ENCODE assay signal across 11 cellular contexts in genomic region chr10:60351191-60351853, GRCh38. TPM values are rescaled to one million over a fixed set of nuclear protein-coding genes. Genes with fewer than 3 reads are reported as not detected.
A peak's percentile ranks its signal among the peaks of the same experiment; 100 is the strongest.
DNase-seq lines count a peak whose midpoint lies in the region; ATAC-seq, FAIRE-seq and TF ChIP-seq lines count a peak whose summit lies in the region.
"Had no signal": no experiment of that assay in that cellular context is flagged by ENCODE, and none has a peak within 500 bp of the region (broad histone marks: within the 10 kb centered on the region; RNA-seq: fewer than 3 reads in every experiment).

No MANE protein-coding gene starts in this region.

- peak; percentile 56 for ATAC-seq in GM21381 (IDR thresholded peaks at IDR 0.05; ENCODE audit: unreplicated experiment)
- peak; percentile 60 for ATAC-seq in HG03175 (IDR thresholded peaks at IDR 0.05; ENCODE audit: unreplicated experiment)
- ATAC-seq in CD4-positive, alpha-beta T cell (ENCODE audit: poor library complexity) = no peak

- CTCF ChIA-PET in CD4-positive, alpha-beta T cell (lab: Charles Lee) = no interaction called here

- H3K27ac ChIP-seq in small intestine (ENCODE audit: low read depth in 1 of 2, low read length in 1 of 2) = no peak overlapping the region
- H3K27ac ChIP-seq in CD4-positive, alpha-beta T cell (ENCODE audit: low read depth, low read length) = no peak overlapping the region
- H3K27ac ChIP-seq: BLaER1 treated with 17β-estradiol and CSF1 and Interleukin-3, amounts not matched to agents 10 nM and 100 nM; parathyroid adenoma had no signal

- peaks cover 31% of the 10 kb centered on the region for H3K4me1 Mint-ChIP-seq in CD4-positive, alpha-beta T cell (ENCODE audit: low read depth)
- H3K4me1 Mint-ChIP-seq: activated CD4-positive, alpha-beta memory T cell treated with anti-CD3 and anti-CD28 coated beads, Interleukin-2, amount 10 ng/mL, durations not matched to agents 7 days and 5 days had no signal

- POLR2A ChIA-PET in CD4-positive, alpha-beta T cell (lab: Charles Lee) = no interaction called here

- no peaks in the 10 kb centered on the region for H3K36me3 Mint-ChIP-seq in CD4-positive, alpha-beta T cell (ENCODE audit: low read depth)

- H3K4me3 ChIP-seq in GM12865 (ENCODE audit: low read depth, low read length) (no peak overlapping the region), small intestine (ENCODE audit: low read depth in 1 of 2, low read length in 2 of 2) (no peak overlapping the region)
- H3K4me3 ChIP-seq: BLaER1 treated with 17β-estradiol and CSF1 and Interleukin-3, amounts not matched to agents 10 nM and 100 nM had no signal

- no peaks in the 10 kb centered on the region for H3K36me3 ChIP-seq in small intestine (ENCODE audit: control insufficient read depth in 2 of 2, insufficient read depth in 2 of 2, low read length in 2 of 2)
- H3K36me3 ChIP-seq: BLaER1 treated with 17β-estradiol and CSF1 and Interleukin-3, amounts not matched to agents 10 nM and 100 nM had no signal

- H3K9me3 ChIP-seq in small intestine (ENCODE audit: control insufficient read depth, low read depth) = no peaks in the 10 kb centered on the region
- no peaks in the 10 kb centered on the region for H3K9me3 ChIP-seq in CD4-positive, alpha-beta T cell (ENCODE audit: control insufficient read depth, low read length)
- H3K9me3 ChIP-seq: BLaER1 treated with 17β-estradiol and CSF1 and Interleukin-3, amounts not matched to agents 10 nM and 100 nM had no signal

- H3K27ac Mint-ChIP-seq in CD4-positive, alpha-beta T cell = no peak overlapping the region
- H3K27ac Mint-ChIP-seq: activated CD4-positive, alpha-beta memory T cell treated with anti-CD3 and anti-CD28 coated beads, Interleukin-2, amount 10 ng/mL, durations not matched to agents 7 days and 5 days had no signal

- no peaks in the 10 kb centered on the region for H3K9me3 Mint-ChIP-seq in CD4-positive, alpha-beta T cell
- H3K9me3 Mint-ChIP-seq: activated CD4-positive, alpha-beta memory T cell treated with anti-CD3 and anti-CD28 coated beads, Interleukin-2, amount 10 ng/mL, durations not matched to agents 7 days and 5 days had no signal

- 55 to 61% (median 61%) methylated on average over 4 of the region's 4 CpGs for WGBS in small intestine, 3 donors

- TF ChIP-seq CTCF in GM12865 (IDR thresholded peaks at IDR 0.05; ENCODE audit: insufficient read depth, low read depth, low read length, missing control alignments) = no peak
- TF ChIP-seq CTCF in CD4-positive, alpha-beta T cell (IDR thresholded peaks at IDR 0.05) = no peak

- no peaks in the 10 kb centered on the region for H3K4me1 ChIP-seq in small intestine (ENCODE audit: control insufficient read depth in 2 of 2, insufficient read depth in 1 of 2, low read depth in 1 of 2, low read length in 1 of 2)
- H3K4me1 ChIP-seq: parathyroid adenoma had no signal

- DNase-seq in GM12865 (ENCODE audit: low read depth) (peak; percentile 75), cerebellar nuclear complex (lab: John Stamatoyannopoulos, UW) (peak; percentile 32 to 72), small intestine (no peak), HT-29 (ENCODE audit: low spot score) (no peak)
- DNase-seq in stimulated activated CD4-positive, alpha-beta T cell treated with anti-CD3 and anti-CD28 coated beads, Interleukin-4, amount 100 ng/mL, for 1 hour = no peak
- no peak for DNase-seq in CD4-positive, alpha-beta T cell
- DNase-seq: activated CD4-positive, alpha-beta memory T cell treated with anti-CD3 and anti-CD28 coated beads, Interleukin-2, amount 10 ng/mL, durations not matched to agents 7 days and 5 days had no signal

- H3K27me3 Mint-ChIP-seq in CD4-positive, alpha-beta T cell = no peaks in the 10 kb centered on the region
- H3K27me3 Mint-ChIP-seq: activated CD4-positive, alpha-beta memory T cell treated with anti-CD3 and anti-CD28 coated beads, Interleukin-2, amount 10 ng/mL, durations not matched to agents 7 days and 5 days had no signal

- FAIRE-seq in small intestine (lab: Jason Lieb, UNC) = no peak

- intact Hi-C loops in CD4-positive, alpha-beta T cell (cut with DNase I, micrococcal nuclease) = no loop called here

- no peak overlapping the region for H3K4me3 Mint-ChIP-seq in CD4-positive, alpha-beta T cell
- H3K4me3 Mint-ChIP-seq: activated CD4-positive, alpha-beta memory T cell treated with anti-CD3 and anti-CD28 coated beads, Interleukin-2, amount 10 ng/mL, durations not matched to agents 7 days and 5 days had no signal

- no peaks in the 10 kb centered on the region for H3K27me3 ChIP-seq in small intestine (ENCODE audit: control insufficient read depth in 2 of 2, insufficient read depth in 2 of 2, low read length in 2 of 2)
- no peaks in the 10 kb centered on the region for H3K27me3 ChIP-seq in CD4-positive, alpha-beta T cell (ENCODE audit: control insufficient read depth, insufficient read depth, low read length)
- H3K27me3 ChIP-seq: BLaER1 treated with 17β-estradiol and CSF1 and Interleukin-3, amounts not matched to agents 10 nM and 100 nM had no signal

RNA-seq across cellular contexts. Expression of gene ANK3, which starts 38.4 kb away (rescaled TPM):
- 10 to 100 TPM in 2 of 3 donors, 1 to 10 TPM in 1; 9.9 to 37.6 (median 33.5) TPM for polyA plus RNA-seq in small intestine
- 6.4 and 11.5 TPM in 2 replicates for total RNA-seq in HT-29 (2014; rRNA removed; shearing (Covaris generic))
- total RNA-seq in CD4-positive, alpha-beta T cell = 10 to 100 TPM; 60.5 to 61.9 TPM

Comparison
In these comparisons a context has a peak if more than half of its experiments do, and no peak if none do; other contexts are left out.
1. DNase-seq: peak in GM12865 (single experiment) and cerebellar nuclear complex (2 of 2); none in small intestine (single experiment), HT-29 (single experiment), stimulated activated CD4-positive, alpha-beta T cell treated with anti-CD3 and anti-CD28 coated beads, Interleukin-4, amount 100 ng/mL, for 1 hour (single experiment) and CD4-positive, alpha-beta T cell (0 of 10).